8 cellular contexts compared by ENCODE assay signal in genomic region chr20:62063601-62063980, GRCh38. TPM values are rescaled to one million over a fixed set of nuclear protein-coding genes. Genes with fewer than 3 reads are reported as not detected.
DNase-seq lines count a peak whose midpoint lies in the region; ATAC-seq and TF ChIP-seq lines count a peak whose summit lies in the region.

No MANE protein-coding gene starts in this region.

- H3K4me2 ChIP-seq in mesenchymal stem cell (ENCODE audit: low read length, poor library complexity, severe bottlenecking) = peak overlapping the region; percentile 75

- H3K27ac ChIP-seq in A673 (ENCODE audit: low read depth, low read length, poor library complexity, severe bottlenecking) (no peak overlapping the region), HUES6 (ENCODE audit: low read depth, low read length) (no peak overlapping the region), mesenchymal stem cell (ENCODE audit: low read length, poor library complexity, severe bottlenecking) (no peak overlapping the region)

- peaks cover 21% of the 10 kb centered on the region for H3K4me1 ChIP-seq in A673 (ENCODE audit: insufficient read depth, low read length, poor library complexity, severe bottlenecking)
- peaks cover 29% of the 10 kb centered on the region for H3K4me1 ChIP-seq in HUES6 (ENCODE audit: control insufficient read depth, insufficient read depth, low read length)
- peaks cover 17% of the 10 kb centered on the region for H3K4me1 ChIP-seq in mesenchymal stem cell (ENCODE audit: control insufficient read depth, insufficient read depth, low read depth, low read length)

- H3K9ac ChIP-seq in HUES6 (ENCODE audit: low read length) (peak overlapping the region; percentile 22), mesenchymal stem cell (ENCODE audit: low read length) (peak overlapping the region; percentile 51)

- no peak for TF ChIP-seq CTCF in A673 (conservative IDR thresholded peaks at IDR 0.05; ENCODE audit: low read depth, low read length)
- TF ChIP-seq CTCF in brain (conservative IDR thresholded peaks at IDR 0.05) = peak in 1 of 2 experiments; percentile 21

- no peaks in the 10 kb centered on the region for H3K36me3 Mint-ChIP-seq in brain

- peaks cover 34% of the 10 kb centered on the region for H3K79me1 ChIP-seq in mesenchymal stem cell (replicated peaks; ENCODE audit: low read length, poor library complexity, severe bottlenecking)

- intact Hi-C loops in A673 (cut with micrococcal nuclease; ENCODE audit: unreplicated experiment) = no loop called here

- no peak for ATAC-seq in HG02642 (IDR thresholded peaks at IDR 0.05; ENCODE audit: poor library complexity, unreplicated experiment)
- ATAC-seq in HG03025 (IDR thresholded peaks at IDR 0.05; ENCODE audit: low FRiP score, unreplicated experiment) = no peak

- peak; percentile 55 for DNase-seq in A673 (ENCODE audit: low spot score)
- DNase-seq in mesenchymal stem cell = peak; percentile 64
- DNase-seq in UCSD-AML1 (lab: John Stamatoyannopoulos, UW; ENCODE audit: unreplicated experiment) = no peak
- no peak for DNase-seq in stimulated activated naive CD4-positive, alpha-beta T cell (lab: John Stamatoyannopoulos, UW)

- peak overlapping the region; percentile 30 for H2BK15ac ChIP-seq in mesenchymal stem cell (ENCODE audit: low read depth, poor library complexity, severe bottlenecking)

- H3K9me3 Mint-ChIP-seq in brain = peaks cover 0 to 5% (median 0%) of the 10 kb centered on the region in 5 experiments

- H3K36me3 ChIP-seq in A673 (ENCODE audit: insufficient read depth, low read length, poor library complexity, severe bottlenecking) (peaks cover 7% of the 10 kb centered on the region), HUES6 (ENCODE audit: control insufficient read depth, insufficient read depth, low read length) (0 out of 2 replicates have a peak, but pooled peaks cover 2% of the 10 kb centered on the region), mesenchymal stem cell (ENCODE audit: control insufficient read depth in 1 of 2, insufficient read depth in 2 of 2, low read depth in 1 of 2, low read length in 2 of 2) (peaks cover 0 to 22% of the 10 kb centered on the region in 2 experiments)

- peak overlapping the region in 1 of 2 experiments; percentile 55 for H3K14ac ChIP-seq in mesenchymal stem cell (ENCODE audit: low read length in 2 of 2)

- no peak overlapping the region for H3K4ac ChIP-seq in mesenchymal stem cell (ENCODE audit: low read depth in 1 of 2, low read length in 2 of 2)

- H3K4me3 Mint-ChIP-seq in brain = peak overlapping the region; percentile 70 to 87 (median 74)

- no peak overlapping the region for H2AFZ ChIP-seq in mesenchymal stem cell (ENCODE audit: low read depth, low read length)

- no peak overlapping the region for H2AK5ac ChIP-seq in mesenchymal stem cell (ENCODE audit: low read length, severe bottlenecking)

- H3K18ac ChIP-seq in mesenchymal stem cell (ENCODE audit: low read depth in 1 of 2, low read length in 2 of 2) = peak overlapping the region in 1 of 2 experiments; percentile 25

- CTCF ChIA-PET in A673 (lab: Charles Lee) = no interaction called here

- H4K91ac ChIP-seq in mesenchymal stem cell (ENCODE audit: low read length) = peak overlapping the region; percentile 28

- H3K27me3 ChIP-seq in A673 (replicated peaks; ENCODE audit: insufficient read depth, low read depth, low read length, poor library complexity) = no peaks in the 10 kb centered on the region
- no peaks in the 10 kb centered on the region for H3K27me3 ChIP-seq in HUES6 (ENCODE audit: control insufficient read depth, insufficient read depth, low read length)
- H3K27me3 ChIP-seq in mesenchymal stem cell (ENCODE audit: control insufficient read depth in 1 of 2, insufficient read depth in 1 of 2, low read length in 2 of 2) = no peaks in the 10 kb centered on the region

- H3K4me1 Mint-ChIP-seq in brain = peaks cover 73% of the 10 kb centered on the region

- peaks cover 3% of the 10 kb centered on the region for H3K27me3 Mint-ChIP-seq in brain

- no peak overlapping the region for H2BK120ac ChIP-seq in mesenchymal stem cell (ENCODE audit: low read depth, low read length)

- 41% methylated on average over 23 of the region's 23 CpGs for WGBS in mesenchymal stem cell

- H3K4me3 ChIP-seq in A673 (ENCODE audit: low read depth, low read length, poor library complexity, severe bottlenecking) (peak overlapping the region; percentile 34), HUES6 (ENCODE audit: low read depth, low read length) (peak overlapping the region; percentile 60), mesenchymal stem cell (ENCODE audit: insufficient read depth in 1 of 2, low read depth in 1 of 2, low read length in 2 of 2) (peak overlapping the region; percentile 63 to 69)

- H3K27ac Mint-ChIP-seq in brain = peak overlapping the region; percentile 40 to 94 (median 81)

- no peak overlapping the region for H2BK12ac ChIP-seq in mesenchymal stem cell (ENCODE audit: low read length in 2 of 2)

- peak overlapping the region; percentile 38 for H4K8ac ChIP-seq in mesenchymal stem cell (ENCODE audit: low read length)

- peak overlapping the region in 1 of 2 experiments; percentile 60 for H3K23ac ChIP-seq in mesenchymal stem cell (ENCODE audit: low read length in 2 of 2)

- H2BK5ac ChIP-seq in mesenchymal stem cell (ENCODE audit: low read depth, low read length, poor library complexity, severe bottlenecking) = no peak overlapping the region

- POLR2A ChIA-PET in A673 (lab: Charles Lee; ENCODE audit: low non-redundant PET) = no interaction called here

- H3K9me3 ChIP-seq in A673 (ENCODE audit: low read depth, low read length, poor library complexity, severe bottlenecking) (no peaks in the 10 kb centered on the region), HUES6 (ENCODE audit: control insufficient read depth, insufficient read depth, low read depth, low read length) (no peaks in the 10 kb centered on the region), mesenchymal stem cell (ENCODE audit: control insufficient read depth, low read length) (no peaks in the 10 kb centered on the region)

- BruUV-seq in A673 (replicated peaks; lab: Mats Ljungman, UMichigan) = no TSS peak

RNA-seq across cellular contexts. Expression of gene TAF4, which starts 2.1 kb away (rescaled TPM):
- 32.7 and 37.0 TPM in 2 replicates for total RNA-seq in A673 (2021)
- polyA plus RNA-seq in brain (ENCODE audit: insufficient read depth, low read depth, low replicate concordance) = 15.1 TPM
- polyA plus RNA-seq in mesenchymal stem cell (2013, experiment 1 of 2) = 9.1 TPM
- 6.2 TPM for polyA plus RNA-seq in mesenchymal stem cell (2013, experiment 2 of 2)

RNA-seq across cellular contexts. Expression of gene LSM14B, which starts 58.7 kb away (rescaled TPM):
- total RNA-seq in A673 (2021) = 72.5 and 80.2 TPM in 2 replicates
- 171 TPM for polyA plus RNA-seq in brain (ENCODE audit: insufficient read depth, low read depth, low replicate concordance)
- 32.2 TPM for polyA plus RNA-seq in mesenchymal stem cell (2013, experiment 1 of 2)
- polyA plus RNA-seq in mesenchymal stem cell (2013, experiment 2 of 2) = 31.4 TPM

Comparison
In these comparisons a context has a peak if more than half of its experiments do, and no peak if none do; other contexts are left out.
1. DNase-seq: peak in A673 (single experiment) and mesenchymal stem cell (single experiment); none in UCSD-AML1 (single experiment) and stimulated activated naive CD4-positive, alpha-beta T cell (0 of 6).
2. Peak in every context shown above with its lines, with median percentiles within 50 percentile points of each other: H3K4me3 ChIP-seq.